ENCODE assay signal across 1 cellular context in genomic region chr7:2844153-2845077, GRCh38.
TF ChIP-seq lines count a peak whose summit lies in the region.

GNA12 (minus strand) TSS chr7:2844308; CDS start chr7:2844161, 147 bp downstream.

TF ChIP-seq in GM23338, 12 proteins besides CTCF, POLR2A, EP300 and RAD21 (continued from another document):
- no peak for TF ChIP-seq ZNF462 (CRISPR knock-in tag; IDR thresholded peaks at IDR 0.05)
- peak; percentile 88 for TF ChIP-seq POLR2AphosphoS5 (IDR thresholded peaks at IDR 0.05; ENCODE audit: low read depth)
